In the genomic region with DNA sequence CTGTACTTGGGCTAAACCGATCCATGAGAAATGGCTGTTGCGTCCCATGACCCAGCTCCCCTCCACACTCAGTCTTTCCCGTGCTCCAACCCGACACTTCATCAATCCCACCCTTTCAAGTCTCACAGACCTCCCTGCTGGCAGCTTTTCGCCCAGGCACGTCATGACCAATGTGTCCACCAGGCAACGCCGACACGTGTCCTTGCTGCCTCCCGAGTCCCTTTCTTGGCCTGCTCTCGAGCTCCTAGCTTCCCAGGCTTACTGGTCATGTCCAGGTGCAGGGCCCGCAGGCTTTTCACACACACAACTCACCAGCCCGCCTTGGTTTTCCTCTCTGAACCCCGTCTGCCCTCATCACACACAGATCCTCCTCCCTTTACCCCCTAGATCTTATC, we compare ENCODE assay signal across 11 cellular contexts. TPM values are rescaled to one million over a fixed set of nuclear protein-coding genes. Genes with fewer than 3 reads are reported as not detected.
DNase-seq lines count a peak whose midpoint lies in the region; ATAC-seq and TF ChIP-seq lines count a peak whose summit lies in the region.
"Had no signal": no experiment of that assay in that cellular context is flagged by ENCODE, and none has a peak within 500 bp of the region (broad histone marks: within the 10 kb centered on the region; RNA-seq: fewer than 3 reads in every experiment).

No MANE protein-coding gene starts in this region.

- H3K27me3 ChIP-seq in BLaER1 = no peaks in the 10 kb centered on the region
- no peaks in the 10 kb centered on the region for H3K27me3 ChIP-seq in naive thymus-derived CD4-positive, alpha-beta T cell (ENCODE audit: control insufficient read depth in 2 of 2, insufficient read depth in 2 of 2, low read length in 2 of 2)
- no peaks in the 10 kb centered on the region for H3K27me3 ChIP-seq in sigmoid colon

- no peaks in the 10 kb centered on the region for H3K27me3 Mint-ChIP-seq in activated naive CD8-positive, alpha-beta T cell treated with anti-CD3 and anti-CD28 coated beads, Interleukin-2, amount 10 ng/mL, durations not matched to agents 7 days and 5 days
- H3K27me3 Mint-ChIP-seq in naive thymus-derived CD4-positive, alpha-beta T cell = no peaks in the 10 kb centered on the region

- H3K4me2 ChIP-seq in BLaER1 = no peak overlapping the region

- CTCF ChIA-PET in naive thymus-derived CD4-positive, alpha-beta T cell (lab: Charles Lee) = no interaction called here

- H3K36me3 ChIP-seq in BLaER1 = peaks cover 55% of the 10 kb centered on the region
- H3K36me3 ChIP-seq in naive thymus-derived CD4-positive, alpha-beta T cell (ENCODE audit: control insufficient read depth in 2 of 3, insufficient read depth in 3 of 3, low read length in 3 of 3) = peaks cover 0 to 37% (median 0%) of the 10 kb centered on the region in 3 experiments
- peaks cover 0 to 34% (median 16%) of the 10 kb centered on the region in 4 donors for H3K36me3 ChIP-seq in sigmoid colon

- no peak for ATAC-seq in activated naive CD8-positive, alpha-beta T cell treated with anti-CD3 and anti-CD28 coated beads, Interleukin-2, amount 10 ng/mL, durations not matched to agents 7 days and 5 days (ENCODE audit: low read depth)
- no peak for ATAC-seq in naive thymus-derived CD4-positive, alpha-beta T cell

- H3K4me3 ChIP-seq in BLaER1 = no peak overlapping the region
- no peak overlapping the region for H3K4me3 ChIP-seq in naive thymus-derived CD4-positive, alpha-beta T cell (ENCODE audit: low read length)
- no peak overlapping the region for H3K4me3 ChIP-seq in sigmoid colon
- H3K4me3 ChIP-seq: GM23248 had no signal

- peaks cover 67% of the 10 kb centered on the region for H4K20me1 ChIP-seq in BLaER1

- TF ChIP-seq POLR2A in sigmoid colon (IDR thresholded peaks at IDR 0.05) = no peak

- H3K4me1 ChIP-seq in BLaER1 = peaks cover 40% of the 10 kb centered on the region
- peaks cover 12 to 23% of the 10 kb centered on the region in 2 donors for H3K4me1 ChIP-seq in naive thymus-derived CD4-positive, alpha-beta T cell (ENCODE audit: control insufficient read depth in 2 of 2, insufficient read depth in 2 of 2, low read length in 2 of 2)
- peaks cover 0 to 47% (median 39%) of the 10 kb centered on the region in 4 donors for H3K4me1 ChIP-seq in sigmoid colon

- WGBS in sigmoid colon, 2 donors = 94 to 95% methylated on average over 14 of the region's 14 CpGs

- H3K9me3 ChIP-seq in BLaER1 = no peaks in the 10 kb centered on the region
- no peaks in the 10 kb centered on the region for H3K9me3 ChIP-seq in naive thymus-derived CD4-positive, alpha-beta T cell (ENCODE audit: control insufficient read depth in 2 of 3, low read length in 3 of 3)
- H3K9me3 ChIP-seq in sigmoid colon = no peaks in the 10 kb centered on the region

- H3K4me1 Mint-ChIP-seq in activated naive CD8-positive, alpha-beta T cell treated with anti-CD3 and anti-CD28 coated beads, Interleukin-2, amount 10 ng/mL, durations not matched to agents 7 days and 5 days = peaks cover 28% of the 10 kb centered on the region
- peaks cover 20 to 45% (median 33%) of the 10 kb centered on the region in 7 donors for H3K4me1 Mint-ChIP-seq in naive thymus-derived CD4-positive, alpha-beta T cell

- no peak for TF ChIP-seq EP300 in sigmoid colon (IDR thresholded peaks at IDR 0.05)

- intact Hi-C loops in naive thymus-derived CD4-positive, alpha-beta T cell (cut with micrococcal nuclease) = no loop called here
- intact Hi-C loops in sigmoid colon (cut with DNase I) = no loop called here

- H3K9ac ChIP-seq in BLaER1 = 0 out of 2 replicates have a peak overlapping the region, but pooled peaks have one; percentile 14

- H3K27ac Mint-ChIP-seq in activated naive CD8-positive, alpha-beta T cell treated with anti-CD3 and anti-CD28 coated beads, Interleukin-2, amount 10 ng/mL, durations not matched to agents 7 days and 5 days = peak overlapping the region; percentile 17
- H3K27ac Mint-ChIP-seq in naive thymus-derived CD4-positive, alpha-beta T cell = peak overlapping the region; percentile 32 to 78 (median 59)

- DNase-seq in ELR (ENCODE audit: low read depth) (peak; percentile 38), ACHN (no peak), occipital lobe (lab: John Stamatoyannopoulos, UW) (no peak), NCI-H1436 treated with DMSO at 0.1 percent for 48 hours (lab: John Stamatoyannopoulos, UW) (no peak), sigmoid colon (no peak)
- DNase-seq in activated naive CD8-positive, alpha-beta T cell treated with anti-CD3 and anti-CD28 coated beads, Interleukin-2, amount 10 ng/mL, durations not matched to agents 7 days and 5 days = no peak
- no peak for DNase-seq in naive thymus-derived CD4-positive, alpha-beta T cell
- DNase-seq: GM23248, NCI-H524 treated with DMSO at 0.1 percent for 48 hours, SHP77 treated with DMSO at 0.1 percent for 48 hours had no signal

- in situ Hi-C loops in ACHN (cut with HindIII; ENCODE audit: low pct_ligation_motif_present, low pct_unique_long_range_greater_than_20kb, low sequenced_read_pairs) = no loop called here

- no peak for TF ChIP-seq CTCF in sigmoid colon (IDR thresholded peaks at IDR 0.05)

- H3K4me3 Mint-ChIP-seq in activated naive CD8-positive, alpha-beta T cell treated with anti-CD3 and anti-CD28 coated beads, Interleukin-2, amount 10 ng/mL, durations not matched to agents 7 days and 5 days = peak overlapping the region; percentile 40
- peak overlapping the region in 2 of 10 donors; percentile 25 to 38 for H3K4me3 Mint-ChIP-seq in naive thymus-derived CD4-positive, alpha-beta T cell

- POLR2A ChIA-PET in activated naive CD8-positive, alpha-beta T cell treated with anti-CD3 and anti-CD28 coated beads, Interleukin-2, amount 10 ng/mL, durations not matched to agents 7 days and 5 days (lab: Charles Lee) = no interaction called here
- POLR2A ChIA-PET in naive thymus-derived CD4-positive, alpha-beta T cell (lab: Charles Lee) = interaction anchor here (9.6 kb wide), 1 partner anchor 13 kb away, joined by 82 read pairs; the partner anchor contains the start of gene MNT

- H3K27ac ChIP-seq in BLaER1 (no peak overlapping the region), sigmoid colon (peak overlapping the region in 2 of 4 donors; percentile 97 to 98)
- no peak overlapping the region for H3K27ac ChIP-seq in naive thymus-derived CD4-positive, alpha-beta T cell (ENCODE audit: low read depth, low read length)

- H3K9me3 Mint-ChIP-seq in activated naive CD8-positive, alpha-beta T cell treated with anti-CD3 and anti-CD28 coated beads, Interleukin-2, amount 10 ng/mL, durations not matched to agents 7 days and 5 days = no peaks in the 10 kb centered on the region
- peaks cover 0 to 6% (median 0%) of the 10 kb centered on the region in 11 donors for H3K9me3 Mint-ChIP-seq in naive thymus-derived CD4-positive, alpha-beta T cell

- H3K36me3 Mint-ChIP-seq in activated naive CD8-positive, alpha-beta T cell treated with anti-CD3 and anti-CD28 coated beads, Interleukin-2, amount 10 ng/mL, durations not matched to agents 7 days and 5 days = peaks cover 13% of the 10 kb centered on the region
- peaks cover 0 to 8% (median 7%) of the 10 kb centered on the region in 5 donors for H3K36me3 Mint-ChIP-seq in naive thymus-derived CD4-positive, alpha-beta T cell

RNA-seq across cellular contexts. Expression of gene MNT, which starts 12.2 kb away (rescaled TPM):
- total RNA-seq in activated naive CD8-positive, alpha-beta T cell treated with anti-CD3 and anti-CD28 coated beads, Interleukin-2, amount 10 ng/mL, durations not matched to agents 7 days and 5 days = 10 to 100 TPM; 35.6 to 38.6 TPM
- 100 to 1,000 TPM in 1 of 5 experiments, 10 to 100 TPM in 4; 31.4 to 106 (median 55.5) TPM for total RNA-seq in naive thymus-derived CD4-positive, alpha-beta T cell
- polyA plus RNA-seq in naive thymus-derived CD4-positive, alpha-beta T cell = 1 to 10 TPM in 1 of 2 donors, under 1 TPM in 1; 0.65 to 1.0 TPM
- total RNA-seq in occipital lobe = 7.6 TPM
- total RNA-seq in sigmoid colon = 10 to 100 TPM in 2 of 4 donors, 1 to 10 TPM in 2; 7.1 to 19.9 (median 11.6) TPM
- 10 to 100 TPM in 1 of 3 donors, 1 to 10 TPM in 2; 2.1 to 24.1 (median 3.0) TPM for polyA plus RNA-seq in sigmoid colon

RNA-seq across cellular contexts. Expression of gene SGSM2, which starts 51.4 kb away (rescaled TPM):
- total RNA-seq in activated naive CD8-positive, alpha-beta T cell treated with anti-CD3 and anti-CD28 coated beads, Interleukin-2, amount 10 ng/mL, durations not matched to agents 7 days and 5 days = 100 to 1,000 TPM; 116 to 131 TPM
- total RNA-seq in naive thymus-derived CD4-positive, alpha-beta T cell = 100 to 1,000 TPM in 4 of 5 experiments, 10 to 100 TPM in 1; 70.8 to 151 (median 138) TPM
- 10 to 100 TPM in 1 of 2 donors, 1 to 10 TPM in 1; 9.4 to 22.7 TPM for polyA plus RNA-seq in naive thymus-derived CD4-positive, alpha-beta T cell
- total RNA-seq in occipital lobe = 63.5 TPM
- total RNA-seq in sigmoid colon = 10 to 100 TPM; 25.5 to 79.8 (median 54.9) TPM
- polyA plus RNA-seq in sigmoid colon = 10 to 100 TPM in 2 of 3 donors, 1 to 10 TPM in 1; 6.2 to 43.9 (median 12.0) TPM

RNA-seq across cellular contexts. Expression of gene TSR1, which starts 52.4 kb away (rescaled TPM):
- 10 to 100 TPM; 27.8 to 30.2 TPM for total RNA-seq in activated naive CD8-positive, alpha-beta T cell treated with anti-CD3 and anti-CD28 coated beads, Interleukin-2, amount 10 ng/mL, durations not matched to agents 7 days and 5 days
- 10 to 100 TPM; 22.9 to 42.8 (median 30.0) TPM for total RNA-seq in naive thymus-derived CD4-positive, alpha-beta T cell
- 10 to 100 TPM; 13.1 to 21.6 TPM for polyA plus RNA-seq in naive thymus-derived CD4-positive, alpha-beta T cell
- 26.5 TPM for total RNA-seq in occipital lobe
- 10 to 100 TPM; 21.9 to 56.3 (median 38.0) TPM for total RNA-seq in sigmoid colon
- 10 to 100 TPM in 1 of 3 donors, 1 to 10 TPM in 2; 6.7 to 16.6 (median 9.0) TPM for polyA plus RNA-seq in sigmoid colon
